8 cellular contexts compared by ENCODE assay signal in the genomic region with DNA sequence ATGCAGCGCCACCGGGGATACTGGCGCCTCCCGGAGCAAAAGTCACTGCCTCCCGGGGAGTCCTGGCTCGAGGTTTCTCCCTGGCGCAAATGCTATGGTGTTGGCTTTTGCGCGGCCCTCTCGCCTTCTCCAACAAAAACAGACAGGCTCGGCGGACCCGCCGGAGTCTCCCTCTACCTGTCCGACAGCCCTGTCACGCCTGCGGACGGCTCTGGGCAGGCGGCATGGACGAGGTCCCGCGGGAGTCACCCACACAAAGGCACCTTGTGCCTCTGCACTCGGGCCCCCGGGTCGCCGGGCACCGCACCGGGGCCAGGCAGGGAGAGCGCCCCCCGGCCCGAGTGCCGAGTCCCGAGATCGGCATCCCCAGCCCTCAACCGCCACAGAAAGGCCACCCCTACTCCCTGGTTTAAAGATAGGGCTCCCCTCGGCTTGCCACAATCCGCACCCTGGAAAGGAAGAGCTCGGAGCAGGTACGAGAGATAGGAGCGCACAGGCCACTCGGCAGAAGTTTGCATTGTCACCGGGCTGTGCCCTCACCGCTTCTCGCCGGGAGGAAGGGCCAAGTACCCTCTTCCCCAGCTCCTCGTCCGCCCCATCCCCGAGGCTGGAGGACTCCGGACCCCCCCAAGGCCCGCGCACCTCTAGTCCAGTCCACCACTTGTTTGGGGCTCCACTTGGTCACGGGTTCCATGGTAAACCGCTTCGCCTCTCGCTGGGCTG. TPM values are rescaled to one million over a fixed set of nuclear protein-coding genes. Genes with fewer than 3 reads are reported as not detected.
DNase-seq lines count a peak whose midpoint lies in the region; ATAC-seq, FAIRE-seq and TF ChIP-seq lines count a peak whose summit lies in the region.

No MANE protein-coding gene starts in this region.

- H3K4me3 ChIP-seq in AG10803 (ENCODE audit: low read length): peak overlapping the region; percentile 85
- H3K4me3 ChIP-seq in WI38 (ENCODE audit: low read depth, low read length): peak overlapping the region; percentile 97
- peak overlapping the region; percentile 76 to 90 (median 81) for H3K4me3 ChIP-seq in pancreas

- H3K4me1 ChIP-seq in pancreas: peaks cover 12 to 31% (median 15%) of the 10 kb centered on the region in 3 donors

- ATAC-seq in GM19043 (IDR thresholded peaks at IDR 0.05; ENCODE audit: low read depth, unreplicated experiment) (peak; percentile 22), HG03432 (IDR thresholded peaks at IDR 0.05; ENCODE audit: unreplicated experiment) (peak; percentile 24), pancreas (peak; percentile 5 to 13 (median 12))

- FAIRE-seq in pancreas (lab: Jason Lieb, UNC): no peak

- no peaks in the 10 kb centered on the region for H3K9me3 ChIP-seq in pancreas

- H3K36me3 ChIP-seq in pancreas: no peaks in the 10 kb centered on the region

- TF ChIP-seq CTCF in AG10803 (conservative IDR thresholded peaks at IDR 0.05; ENCODE audit: low read length) (no peak; the same call in 1 of the 2 replicates), WI38 (IDR thresholded peaks at IDR 0.05; ENCODE audit: low read depth, low read length) (no peak), pancreas (IDR thresholded peaks at IDR 0.05) (no peak)

- no peaks in the 10 kb centered on the region for H3K27me3 ChIP-seq in pancreas

- 0% methylated on average over 49 to 55 of the region's 55 CpGs for WGBS in pancreas, 2 donors

- intact Hi-C loops in pancreas (cut with DNase I): loop anchor here in 1 of 3 donors (10.0 kb wide), 1 partner anchor 105 kb away; no protein-coding TSS in a partner anchor

- DNase-seq in AG10803 (ENCODE audit: low read depth) (peak; percentile 43), glomerular visceral epithelial cell (ENCODE audit: extremely low spot score) (peak; percentile 34), pancreas (peak; percentile 34 to 87 (median 56)), MV-4-11 (lab: John Stamatoyannopoulos, UW) (no peak), amniotic stem cell (lab: John Stamatoyannopoulos, UW) (no peak)

- H3K27ac ChIP-seq in pancreas: peak overlapping the region; percentile 86 to 98 (median 96)

RNA-seq across cellular contexts. Expression of a gene that starts 0.9 kb away (rescaled TPM):
- total RNA-seq in pancreas: 10 to 100 TPM; 14.3 to 24.2 (median 18.6) TPM
- 10 to 100 TPM in 1 of 2 donors, 1 to 10 TPM in 1; 7.6 to 21.3 TPM for polyA plus RNA-seq in pancreas

Comparison
In these comparisons a context has a peak if more than half of its experiments do, and no peak if none do; other contexts are left out.
1. DNase-seq: peak in AG10803 (single experiment), glomerular visceral epithelial cell (single experiment) and pancreas (6 of 6); none in MV-4-11 (single experiment) and amniotic stem cell (single experiment).
2. Peak in every context shown above with its lines, with median percentiles within 50 percentile points of each other: H3K4me3 ChIP-seq and ATAC-seq.